Comparison of ENCODE assay signal across 9 cellular contexts in genomic region chr21:45018131-45019075, GRCh38. TPM values are rescaled to one million over a fixed set of nuclear protein-coding genes. Genes with fewer than 3 reads are reported as not detected.
DNase-seq lines count a peak whose midpoint lies in the region; ATAC-seq, FAIRE-seq and TF ChIP-seq lines count a peak whose summit lies in the region.
"Had no signal": no experiment of that assay in that cellular context is flagged by ENCODE, and none has a peak within 500 bp of the region (broad histone marks: within the 10 kb centered on the region; RNA-seq: fewer than 3 reads in every experiment).

No MANE protein-coding gene starts in this region.

- H2BK20ac ChIP-seq in H1 (ENCODE audit: low read length), result no peak overlapping the region

- peaks cover 8 to 56% (median 33%) of the 10 kb centered on the region in 5 donors for H3K27me3 Mint-ChIP-seq in naive thymus-derived CD8-positive, alpha-beta T cell
- H3K27me3 Mint-ChIP-seq in activated CD8-positive, alpha-beta memory T cell treated with anti-CD3 and anti-CD28 coated beads, Interleukin-2, amount 10 ng/mL, durations not matched to agents 7 days and 5 days, result peaks cover 48% of the 10 kb centered on the region

- H2BK15ac ChIP-seq in H1 (ENCODE audit: low read length), result no peak overlapping the region

- CTCF ChIA-PET in H1 (lab: Charles Lee; ENCODE audit: partially characterized antibody), result no interaction called here
- CTCF ChIA-PET in activated CD8-positive, alpha-beta memory T cell treated with anti-CD3 and anti-CD28 coated beads, Interleukin-2, amount 10 ng/mL, durations not matched to agents 7 days and 5 days (lab: Charles Lee), result no interaction called here

- peaks cover 2 to 36% (median 30%) of the 10 kb centered on the region in 4 experiments for H3K27me3 ChIP-seq in H1 (replicated peaks in 1 of 4; ENCODE audit: control insufficient read depth in 3 of 4, extremely low read depth in 1 of 4, insufficient read depth in 3 of 4, low read length in 3 of 4)

- peaks cover 4% of the 10 kb centered on the region; the same call in 1 of the 2 replicates for H3K23me2 ChIP-seq in H1 (ENCODE audit: low read depth, low read length)

- no peaks in the 10 kb centered on the region for H3K36me3 ChIP-seq in H1 (ENCODE audit: control insufficient read depth in 2 of 4, insufficient read depth in 4 of 4, low read length in 3 of 4)

- H3K9me3 ChIP-seq in H1 (ENCODE audit: insufficient read depth in 2 of 2, low read depth in 1 of 2, low read length in 1 of 2), result peaks cover 0 to under 1% of the 10 kb centered on the region in 2 experiments; a peak in 1 of 4 replicates

- no peaks in the 10 kb centered on the region for H3K79me2 ChIP-seq in H1 (ENCODE audit: control insufficient read depth in 1 of 2, insufficient read depth in 2 of 2, low read length in 2 of 2)

- H3K9ac ChIP-seq in H1 (replicated peaks in 1 of 4; ENCODE audit: extremely low read depth in 1 of 4, low read depth in 3 of 4, low read length in 3 of 4), result no peak overlapping the region

- 30% methylated on average over 29 of the region's 101 CpGs; no CpG with 5 or more reads in 1 of the 2 experiments for WGBS in H1 (ENCODE audit: extremely low coverage in 1 of 2, insufficient coverage in 1 of 2, insufficient read length in 1 of 2, insufficient replicate concordance in 2 of 2, low coverage in 1 of 2, low lambda C conversion rate in 2 of 2, missing lambda C conversion rate in 1 of 2), 2 experiments

- no peak overlapping the region for H2BK120ac ChIP-seq in H1 (replicated peaks; ENCODE audit: low read depth, low read length)

- peak overlapping the region in 3 of 4 experiments; percentile 26 to 61 (median 38); a peak in 5 of 8 replicates for H3K4me3 ChIP-seq in H1 (ENCODE audit: extremely low read depth in 1 of 4, insufficient read depth in 2 of 4, low read depth in 3 of 4, low read length in 4 of 4)

- no peak overlapping the region; the same call in 1 of the 2 replicates for H4K8ac ChIP-seq in H1 (ENCODE audit: extremely low read depth, insufficient read depth, low read length)

- no peak overlapping the region for H2AFZ ChIP-seq in H1 (ENCODE audit: low read length)

- no peak for TF ChIP-seq CTCF in H1 (IDR thresholded peaks at IDR 0.05; ENCODE audit: control extremely low read depth in 1 of 3, insufficient read depth in 1 of 3, low read depth in 1 of 3, low read length in 3 of 3)

- H2AK5ac ChIP-seq in H1 (ENCODE audit: low read depth, low read length), result no peak overlapping the region

- H3K23ac ChIP-seq in H1 (ENCODE audit: insufficient read length), result no peak overlapping the region

- no peak overlapping the region for H3K4ac ChIP-seq in H1 (replicated peaks; ENCODE audit: insufficient read length, low read depth, low read length)

- peaks cover 0 to 7% (median 1%) of the 10 kb centered on the region in 9 donors for H3K9me3 Mint-ChIP-seq in naive thymus-derived CD8-positive, alpha-beta T cell
- H3K9me3 Mint-ChIP-seq in activated CD8-positive, alpha-beta memory T cell treated with anti-CD3 and anti-CD28 coated beads, Interleukin-2, amount 10 ng/mL, durations not matched to agents 7 days and 5 days (ENCODE audit: low read depth), result peaks cover under 1% of the 10 kb centered on the region

- no peaks in the 10 kb centered on the region for H4K20me1 ChIP-seq in H1 (replicated peaks in 1 of 2; ENCODE audit: control insufficient read depth in 1 of 2, insufficient read depth in 2 of 2, low read length in 2 of 2)

- no peak overlapping the region for H2BK5ac ChIP-seq in H1 (ENCODE audit: low read depth, low read length)

- ATAC-seq in naive thymus-derived CD8-positive, alpha-beta T cell, result peak in 1 of 2 donors; percentile 41
- ATAC-seq in HG03439 (IDR thresholded peaks at IDR 0.05; ENCODE audit: unreplicated experiment) (no peak), GM19463 (IDR thresholded peaks at IDR 0.05; ENCODE audit: unreplicated experiment) (no peak), GM18519 (IDR thresholded peaks at IDR 0.05; ENCODE audit: low FRiP score, unreplicated experiment) (no peak)
- ATAC-seq in activated CD8-positive, alpha-beta memory T cell treated with anti-CD3 and anti-CD28 coated beads, Interleukin-2, amount 10 ng/mL, durations not matched to agents 7 days and 5 days, result no peak

- H3K4me3 Mint-ChIP-seq in naive thymus-derived CD8-positive, alpha-beta T cell, result peak overlapping the region; percentile 72 to 88 (median 80)
- H3K4me3 Mint-ChIP-seq in activated CD8-positive, alpha-beta memory T cell treated with anti-CD3 and anti-CD28 coated beads, Interleukin-2, amount 10 ng/mL, durations not matched to agents 7 days and 5 days, result no peak overlapping the region

- peak overlapping the region; percentile 59 to 69 for H3K4me2 ChIP-seq in H1 (ENCODE audit: insufficient read depth in 1 of 2, low read depth in 2 of 2, low read length in 2 of 2)

- peaks cover 4 to 10% (median 8%) of the 10 kb centered on the region in 4 donors for H3K4me1 Mint-ChIP-seq in naive thymus-derived CD8-positive, alpha-beta T cell
- peaks cover 4% of the 10 kb centered on the region for H3K4me1 Mint-ChIP-seq in activated CD8-positive, alpha-beta memory T cell treated with anti-CD3 and anti-CD28 coated beads, Interleukin-2, amount 10 ng/mL, durations not matched to agents 7 days and 5 days

- no peak overlapping the region for H3K27ac ChIP-seq in H1 (ENCODE audit: low read depth, low read length)
- H3K27ac ChIP-seq: VCaP had no signal

- no peak overlapping the region for H4K5ac ChIP-seq in H1 (ENCODE audit: insufficient read length, low read depth, low read length)

- TF ChIP-seq RAD21 in H1 (IDR thresholded peaks at IDR 0.05 in 1 of 2, conservative IDR thresholded peaks at IDR 0.05 in 1 of 2; ENCODE audit: low read depth in 2 of 2, low read length in 2 of 2), result no peak

- no peak for TF ChIP-seq EP300 in H1 (IDR thresholded peaks at IDR 0.05; ENCODE audit: borderline replicate concordance in 1 of 2, low read depth in 2 of 2, low read length in 2 of 2)

- H4K91ac ChIP-seq in H1 (replicated peaks; ENCODE audit: insufficient read length, low read length), result no peak overlapping the region

- H3K27ac Mint-ChIP-seq in naive thymus-derived CD8-positive, alpha-beta T cell, result peak overlapping the region in 1 of 10 donors; percentile 85
- no peak overlapping the region for H3K27ac Mint-ChIP-seq in activated CD8-positive, alpha-beta memory T cell treated with anti-CD3 and anti-CD28 coated beads, Interleukin-2, amount 10 ng/mL, durations not matched to agents 7 days and 5 days

- DNase-seq in AG08395 (ENCODE audit: low spot score) (peak; percentile 56), NCI-H69 (lab: John Stamatoyannopoulos, UW) (peak; percentile 36), H1 (ENCODE audit: low read depth in 1 of 2, low spot score in 2 of 2) (no peak)
- peak in 1 of 10 donors; percentile 47 for DNase-seq in naive thymus-derived CD8-positive, alpha-beta T cell
- DNase-seq in activated CD8-positive, alpha-beta memory T cell treated with anti-CD3 and anti-CD28 coated beads, Interleukin-2, amount 10 ng/mL, durations not matched to agents 7 days and 5 days, result no peak

- POLR2A ChIA-PET in H1 (lab: Charles Lee; ENCODE audit: partially characterized antibody), result interaction anchor here (1.1 to 2.3 kb wide), 3 partner anchors 11 to 51 kb away, joined by 3 to 5 read pairs (median 3); no protein-coding TSS in a partner anchor
- POLR2A ChIA-PET in naive thymus-derived CD8-positive, alpha-beta T cell (lab: Charles Lee), result no interaction called here

- H3K56ac ChIP-seq in H1 (replicated peaks; ENCODE audit: insufficient read length, low read depth, low read length), result no peak overlapping the region

- H3K18ac ChIP-seq in H1 (ENCODE audit: extremely low read depth, low read length), result no peak overlapping the region; the same call in 1 of the 2 replicates

- H3K79me1 ChIP-seq in H1 (ENCODE audit: low read depth, low read length), result no peaks in the 10 kb centered on the region

- FAIRE-seq in H1 (lab: Jason Lieb, UNC), result no peak

- no peak for TF ChIP-seq POLR2A in H1 (IDR thresholded peaks at IDR 0.05; ENCODE audit: control extremely low read depth in 1 of 2, low read depth in 2 of 2, low read length in 2 of 2)

- no peak overlapping the region for H3K14ac ChIP-seq in H1 (ENCODE audit: insufficient read length)

- H3K4me1 ChIP-seq in H1 (replicated peaks in 1 of 4; ENCODE audit: control insufficient read depth in 3 of 4, insufficient read depth in 4 of 4, low read length in 3 of 4), result peaks cover 0 to 6% (median 2%) of the 10 kb centered on the region in 4 experiments; a peak in 5 of 7 replicates

- H2BK12ac ChIP-seq in H1 (ENCODE audit: low read depth, low read length), result no peak overlapping the region

- H3K36me3 Mint-ChIP-seq in naive thymus-derived CD8-positive, alpha-beta T cell, result peaks cover 0 to 9% (median 0%) of the 10 kb centered on the region in 3 donors
- no peaks in the 10 kb centered on the region for H3K36me3 Mint-ChIP-seq in activated CD8-positive, alpha-beta memory T cell treated with anti-CD3 and anti-CD28 coated beads, Interleukin-2, amount 10 ng/mL, durations not matched to agents 7 days and 5 days

TF ChIP-seq in H1, 55 proteins besides CTCF, POLR2A, EP300 and RAD21 (continues in another document):
- TF ChIP-seq YY1 (IDR thresholded peaks at IDR 0.05; ENCODE audit: low read depth, low read length) (no peak), CREB1 (IDR thresholded peaks at IDR 0.05) (no peak), SIX5 (IDR thresholded peaks at IDR 0.05; ENCODE audit: low read depth, low read length) (no peak), JUND (IDR thresholded peaks at IDR 0.05; ENCODE audit: low read length) (no peak), BACH1 (IDR thresholded peaks at IDR 0.05; ENCODE audit: low read length) (no peak), CTBP2 (IDR thresholded peaks at IDR 0.05; ENCODE audit: borderline replicate concordance, insufficient read depth, insufficient read length, low read length) (no peak), BCL11A (IDR thresholded peaks at IDR 0.05; ENCODE audit: low read depth in 2 of 2, low read length in 2 of 2) (no peak), GTF2F1 (IDR thresholded peaks at IDR 0.05; ENCODE audit: borderline replicate concordance, low read depth, low read length) (no peak), SP4 (IDR thresholded peaks at IDR 0.05; ENCODE audit: low read length) (no peak)

RNA-seq across cellular contexts. Expression of gene ADARB1, which starts 56.0 kb away (rescaled TPM):
- total RNA-seq in H1 (2021; fragmentation: NEBNext Ultra II Directional; extraction: Animal tissue kit (Norgen Biotek cat#: 25700)), result 11.1 and 14.9 TPM in 2 replicates
- 4.6 and 4.7 TPM in 2 replicates for polyA plus RNA-seq in H1 (2011; rRNA removed)
- polyA plus RNA-seq in H1 (2011; cell fraction: cytosol; rRNA removed), result 6.0 TPM
- 12.2 TPM for polyA plus RNA-seq in H1 (2011; cell fraction: nucleus; rRNA removed)
- polyA plus RNA-seq in H1 (2012, experiment 1 of 2), result 6.4 to 8.1 TPM (median 7.4 TPM) in 4 replicates
- 2.9 TPM for polyA plus RNA-seq in H1 (2012, experiment 2 of 2)
- 4.8 TPM for polyA plus RNA-seq in H1 (2013, experiment 1 of 2)
- 4.6 TPM for polyA plus RNA-seq in H1 (2013, experiment 2 of 2)
- polyA minus RNA-seq in H1 (2011; rRNA and poly(A)+ RNA removed), result 10.8 and 12.8 TPM in 2 replicates
- 9.3 TPM for polyA minus RNA-seq in H1 (2011; cell fraction: cytosol; rRNA and poly(A)+ RNA removed)
- polyA minus RNA-seq in H1 (2011; cell fraction: nucleus; rRNA and poly(A)+ RNA removed), result 15.1 TPM
- total RNA-seq in naive thymus-derived CD8-positive, alpha-beta T cell, result 10 to 100 TPM; 34.3 to 36.9 TPM
- 1 to 10 TPM; 2.9 to 7.7 (median 5.2) TPM for polyA plus RNA-seq in naive thymus-derived CD8-positive, alpha-beta T cell
- 10 to 100 TPM; 29.4 to 38.3 TPM for total RNA-seq in activated CD8-positive, alpha-beta memory T cell treated with anti-CD3 and anti-CD28 coated beads, Interleukin-2, amount 10 ng/mL, durations not matched to agents 7 days and 5 days

Comparison
In these comparisons a context has a peak if more than half of its experiments do, and no peak if none do; other contexts are left out.
1. DNase-seq: peak in AG08395 (single experiment) and NCI-H69 (single experiment); none in H1 (0 of 2) and activated CD8-positive, alpha-beta memory T cell treated with anti-CD3 and anti-CD28 coated beads, Interleukin-2, amount 10 ng/mL, durations not matched to agents 7 days and 5 days (single experiment).